ENCODE assay signal across 1 cellular context in the genomic region with DNA sequence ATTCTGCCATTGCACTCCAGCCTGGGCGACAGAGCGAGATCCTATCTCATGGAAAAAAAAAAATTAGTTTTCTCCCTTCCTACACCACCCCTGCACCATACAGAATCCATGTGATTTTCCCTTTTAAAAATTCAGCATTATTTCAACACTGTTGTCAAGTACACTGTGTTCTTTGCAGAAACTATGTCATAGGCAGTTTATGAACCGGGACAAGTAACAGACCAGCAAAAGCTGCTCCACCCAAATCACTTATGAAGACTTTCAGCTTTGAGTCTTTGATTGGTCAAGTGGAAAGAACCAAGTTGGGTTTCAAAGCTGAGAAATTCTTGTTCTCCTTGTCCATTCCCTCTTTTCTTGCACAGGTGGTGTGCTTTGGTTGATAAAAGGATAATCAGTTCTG.
TF ChIP-seq lines count a peak whose summit lies in the region.

No MANE protein-coding gene starts in this region.

TF ChIP-seq in K562, 482 proteins besides CTCF, POLR2A, EP300 and RAD21:
- TF ChIP-seq ZNF384 (IDR thresholded peaks at IDR 0.05; ENCODE audit: low read depth, low read length) = 0 out of 2 replicates have a peak, but pooled peaks have one; percentile 24
- TF ChIP-seq, protein P1, sequence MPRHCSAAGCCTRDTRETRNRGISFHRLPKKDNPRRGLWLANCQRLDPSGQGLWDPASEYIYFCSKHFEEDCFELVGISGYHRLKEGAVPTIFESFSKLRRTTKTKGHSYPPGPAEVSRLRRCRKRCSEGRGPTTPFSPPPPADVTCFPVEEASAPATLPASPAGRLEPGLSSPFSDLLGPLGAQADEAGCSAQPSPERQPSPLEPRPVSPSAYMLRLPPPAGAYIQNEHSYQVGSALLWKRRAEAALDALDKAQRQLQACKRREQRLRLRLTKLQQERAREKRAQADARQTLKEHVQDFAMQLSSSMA (CRISPR knock-in tag; IDR thresholded peaks at IDR 0.05) = no peak
